ENCODE assay signal across 21 cellular contexts in genomic region chr2:195479407-195479806, GRCh38.
A peak's percentile ranks its signal among the peaks of the same experiment; 100 is the strongest.
DNase-seq lines count a peak whose midpoint lies in the region; ATAC-seq, FAIRE-seq and TF ChIP-seq lines count a peak whose summit lies in the region.
"Had no signal": no experiment of that assay in that cellular context is flagged by ENCODE, and none has a peak within 500 bp of the region (broad histone marks: within the 10 kb centered on the region; RNA-seq: fewer than 3 reads in every experiment).

No MANE protein-coding gene starts in this region.

- H3K27me3 Mint-ChIP-seq in T-helper 2 cell treated with Interferon-gamma antibody and Interleukin-4, amounts not matched to agents 5 μg/mL and 100 μg/mL, for 36 hours (ENCODE audit: low read depth): no peaks in the 10 kb centered on the region
- no peaks in the 10 kb centered on the region for H3K27me3 Mint-ChIP-seq in WTC11 (ENCODE audit: low read depth)

- WGBS in pancreas, 2 donors: 71 to 90% methylated on average over 3 of the region's 3 CpGs

- H3K4me1 ChIP-seq in Loucy (ENCODE audit: insufficient read depth, low read length, poor library complexity, severe bottlenecking): peaks cover 45% of the 10 kb centered on the region
- no peaks in the 10 kb centered on the region for H3K4me1 ChIP-seq in pancreas

- no peak for FAIRE-seq in pancreas (lab: Jason Lieb, UNC)
- FAIRE-seq: D721Med, GM12892, HepG2, HTR-8/SVneo had no signal

- intact Hi-C loops in pancreas (cut with DNase I): no loop called here

- H3K4me3 Mint-ChIP-seq in T-helper 2 cell treated with Interferon-gamma antibody and Interleukin-4, amounts not matched to agents 5 μg/mL and 100 μg/mL, for 36 hours: peak overlapping the region; percentile 0
- no peak overlapping the region for H3K4me3 Mint-ChIP-seq in WTC11
- H3K4me3 Mint-ChIP-seq: CD4-positive, alpha-beta memory T cell; HFFc6 had no signal

- TF ChIP-seq CTCF in Loucy (conservative IDR thresholded peaks at IDR 0.05; ENCODE audit: low read length) (peak; percentile 39; the same call in 1 of the 2 replicates), WTC11 (IDR thresholded peaks at IDR 0.05) (no peak), pancreas (IDR thresholded peaks at IDR 0.05) (no peak)

- peaks cover 32% of the 10 kb centered on the region for H3K9me3 Mint-ChIP-seq in T-helper 2 cell treated with Interferon-gamma antibody and Interleukin-4, amounts not matched to agents 5 μg/mL and 100 μg/mL, for 36 hours
- peaks cover 8% of the 10 kb centered on the region for H3K9me3 Mint-ChIP-seq in WTC11

- POLR2A ChIA-PET in WTC11 (lab: Charles Lee): no interaction called here

- no peak for DNase-seq in T-helper 2 cell treated with Interferon-gamma antibody and Interleukin-4, amounts not matched to agents 5 μg/mL and 100 μg/mL, for 36 hours (ENCODE audit: low spot score)
- DNase-seq in T-helper 2 cell (no peak), WTC11 (ENCODE audit: low spot score) (no peak), cortex of kidney (lab: John Stamatoyannopoulos, UW) (no peak), pancreas (no peak)
- DNase-seq in stimulated activated CD4-positive, alpha-beta T cell treated with anti-CD3 and anti-CD28 coated beads, Interleukin-12 subunit alpha, Interleukin-12 subunit beta, amount 100 ng/mL, for 4 hours: no peak
- DNase-seq: C1 segment of cervical spinal cord; CD4-positive, alpha-beta memory T cell; COR-L47; DMS153; DMS79 treated with DMSO at 0.1 percent for 48 hours; GDM1; HCEC 1CT; HFFc6 had no signal

- H3K9ac ChIP-seq in Loucy (ENCODE audit: low read depth, low read length, poor library complexity, severe bottlenecking): no peak overlapping the region

- H3F3A ChIP-seq in Loucy (ENCODE audit: low read depth): no peaks in the 10 kb centered on the region

- no peaks in the 10 kb centered on the region for H3K79me2 ChIP-seq in Loucy (ENCODE audit: insufficient read depth, low read length)

- H3K9me2 ChIP-seq in Loucy (replicated peaks; ENCODE audit: low read depth, low read length): no peaks in the 10 kb centered on the region

- peaks cover 43% of the 10 kb centered on the region for H3K4me1 Mint-ChIP-seq in T-helper 2 cell treated with Interferon-gamma antibody and Interleukin-4, amounts not matched to agents 5 μg/mL and 100 μg/mL, for 36 hours (ENCODE audit: low read depth)
- no peaks in the 10 kb centered on the region for H3K4me1 Mint-ChIP-seq in WTC11

- ATAC-seq in WTC11: peak; percentile 51; the same call in 1 of the 2 replicates
- no peak for ATAC-seq in GM21825 (IDR thresholded peaks at IDR 0.05; ENCODE audit: unreplicated experiment)
- ATAC-seq in pancreas: no peak
- ATAC-seq: HepG2 had no signal

- H3K4me3 ChIP-seq in Loucy (ENCODE audit: low read length, poor library complexity, severe bottlenecking): no peak overlapping the region
- H3K4me3 ChIP-seq in pancreas: no peak overlapping the region

- no peaks in the 10 kb centered on the region for H3K36me3 ChIP-seq in Loucy (ENCODE audit: insufficient read depth, low read length)
- H3K36me3 ChIP-seq in pancreas: no peaks in the 10 kb centered on the region

- no peak overlapping the region for H3K27ac ChIP-seq in pancreas
- H3K27ac ChIP-seq: 22Rv1 had no signal

- no peak overlapping the region for H3K4me2 ChIP-seq in Loucy (ENCODE audit: low read depth, low read length, poor library complexity, severe bottlenecking)

- peaks cover 34% of the 10 kb centered on the region for H3K36me3 Mint-ChIP-seq in T-helper 2 cell treated with Interferon-gamma antibody and Interleukin-4, amounts not matched to agents 5 μg/mL and 100 μg/mL, for 36 hours (ENCODE audit: low read depth)
- H3K36me3 Mint-ChIP-seq in WTC11: no peaks in the 10 kb centered on the region

- no peaks in the 10 kb centered on the region for H4K20me1 ChIP-seq in Loucy (ENCODE audit: insufficient read depth, low read length, poor library complexity, severe bottlenecking)

- CTCF ChIA-PET in WTC11 (lab: Charles Lee): no interaction called here

- no peak overlapping the region for H2AFZ ChIP-seq in Loucy (ENCODE audit: low read length)

- H3K27me3 ChIP-seq in Loucy (ENCODE audit: insufficient read depth, low read length, poor library complexity, severe bottlenecking) (no peaks in the 10 kb centered on the region), pancreas (peaks cover 0 to 2% (median 0%) of the 10 kb centered on the region in 4 donors)

- no peak overlapping the region for H3K27ac Mint-ChIP-seq in T-helper 2 cell treated with Interferon-gamma antibody and Interleukin-4, amounts not matched to agents 5 μg/mL and 100 μg/mL, for 36 hours
- H3K27ac Mint-ChIP-seq in WTC11: no peak overlapping the region
- H3K27ac Mint-ChIP-seq: HFFc6 had no signal

- no peaks in the 10 kb centered on the region for H3K9me3 ChIP-seq in Loucy (ENCODE audit: insufficient read depth, low read depth, low read length)
- no peaks in the 10 kb centered on the region for H3K9me3 ChIP-seq in pancreas

TF ChIP-seq in WTC11, 78 proteins besides CTCF, POLR2A, EP300 and RAD21 (continues in another document):
- TF ChIP-seq CREM (CRISPR knock-in tag; IDR thresholded peaks at IDR 0.05): no peak
- no peak for TF ChIP-seq ZNF423 (CRISPR knock-in tag; IDR thresholded peaks at IDR 0.05)
- no peak for TF ChIP-seq MAX (CRISPR knock-in tag; IDR thresholded peaks at IDR 0.05)
- TF ChIP-seq PRRX2 (CRISPR knock-in tag; IDR thresholded peaks at IDR 0.05): no peak
- no peak for TF ChIP-seq ZSCAN18 (CRISPR knock-in tag; IDR thresholded peaks at IDR 0.05)
- no peak for TF ChIP-seq HMGA2 (CRISPR knock-in tag; IDR thresholded peaks at IDR 0.05)
- TF ChIP-seq, protein P1, sequence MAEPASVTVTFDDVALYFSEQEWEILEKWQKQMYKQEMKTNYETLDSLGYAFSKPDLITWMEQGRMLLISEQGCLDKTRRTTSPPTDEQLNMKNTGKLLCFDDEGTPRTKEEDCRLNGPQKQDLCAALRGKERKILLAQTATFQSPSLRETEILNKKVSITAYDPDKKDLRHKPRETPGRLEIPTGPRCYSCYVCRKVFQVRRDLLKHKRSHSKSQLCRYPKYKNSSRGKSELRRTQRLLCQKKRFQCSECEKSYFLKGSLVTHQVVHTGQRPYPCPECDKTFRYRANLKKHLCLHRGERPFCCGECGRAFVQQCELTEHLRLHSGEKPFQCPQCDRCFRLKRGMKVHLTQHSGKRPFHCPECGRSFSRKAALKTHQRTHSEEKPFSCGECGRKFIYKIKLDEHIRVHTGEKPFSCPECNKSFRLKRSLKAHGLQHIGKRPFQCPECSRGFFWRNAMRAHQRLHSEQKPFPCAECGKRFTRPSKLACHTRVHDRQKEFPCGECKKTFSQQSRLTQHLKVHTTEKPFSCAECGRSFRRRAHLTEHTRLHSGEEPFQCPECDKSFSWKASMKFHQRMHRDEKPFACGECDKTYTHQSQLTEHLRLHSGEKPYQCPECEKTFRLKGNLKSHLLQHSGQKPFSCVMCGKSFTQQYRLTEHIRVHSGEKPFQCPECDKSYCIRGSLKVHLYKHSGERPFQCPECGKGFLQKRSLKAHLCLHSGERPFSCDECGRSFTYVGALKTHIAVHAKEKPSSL (CRISPR knock-in tag; conservative IDR thresholded peaks at IDR 0.05): no peak
- TF ChIP-seq, protein P2, sequence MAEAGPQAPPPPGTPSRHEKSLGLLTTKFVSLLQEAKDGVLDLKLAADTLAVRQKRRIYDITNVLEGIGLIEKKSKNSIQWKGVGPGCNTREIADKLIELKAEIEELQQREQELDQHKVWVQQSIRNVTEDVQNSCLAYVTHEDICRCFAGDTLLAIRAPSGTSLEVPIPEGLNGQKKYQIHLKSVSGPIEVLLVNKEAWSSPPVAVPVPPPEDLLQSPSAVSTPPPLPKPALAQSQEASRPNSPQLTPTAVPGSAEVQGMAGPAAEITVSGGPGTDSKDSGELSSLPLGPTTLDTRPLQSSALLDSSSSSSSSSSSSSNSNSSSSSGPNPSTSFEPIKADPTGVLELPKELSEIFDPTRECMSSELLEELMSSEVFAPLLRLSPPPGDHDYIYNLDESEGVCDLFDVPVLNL (CRISPR knock-in tag; IDR thresholded peaks at IDR 0.05; ENCODE audit: borderline replicate concordance, low read depth): no peak
